Comparison of ENCODE assay signal across 1 cellular context in genomic region chr5:43556607-43556856, GRCh38.
TF ChIP-seq lines count a peak whose summit lies in the region.

No MANE protein-coding gene starts in this region.

TF ChIP-seq in K562, 482 proteins besides CTCF, POLR2A, EP300 and RAD21:
- TF ChIP-seq EGR1 (conservative IDR thresholded peaks at IDR 0.05) (peak; percentile 51; the same call in 1 of the 2 replicates), GABPA (tag; conservative IDR thresholded peaks at IDR 0.05; ENCODE audit: low read depth) (peak; percentile 63; the same call in 1 of the 2 replicates), ELF1 (tag; IDR thresholded peaks at IDR 0.05) (0 out of 2 replicates have a peak, but pooled peaks have one; percentile 34), UBTF (IDR thresholded peaks at IDR 0.05; ENCODE audit: borderline replicate concordance in 1 of 2, low read depth in 2 of 2, low read length in 2 of 2) (0 out of 4 replicates have a peak, but pooled peaks of 1 of the 2 experiments have one; percentile 93), GTF2A2 (tag; IDR thresholded peaks at IDR 0.05) (0 out of 2 replicates have a peak, but pooled peaks have one; percentile 16), TFAP4 (CRISPR knock-in tag; IDR thresholded peaks at IDR 0.05; ENCODE audit: borderline replicate concordance) (peak; percentile 70; the same call in 1 of the 2 replicates), STAG1 (CRISPR knock-in tag; IDR thresholded peaks at IDR 0.05; ENCODE audit: borderline replicate concordance) (peak; percentile 7; the same call in 1 of the 2 replicates), YY1 (IDR thresholded peaks at IDR 0.05; ENCODE audit: borderline replicate concordance in 1 of 3, control insufficient read depth in 1 of 3, extremely low read depth in 1 of 3, insufficient read depth in 3 of 3, insufficient read length in 1 of 3, insufficient replicate concordance in 2 of 3, low read depth in 1 of 3, low read length in 2 of 3) (peak in 1 of 3 experiments; percentile 6), HMGN3 (IDR thresholded peaks at IDR 0.05; ENCODE audit: borderline replicate concordance, extremely low read depth, insufficient read length, low read depth, low read length) (peak; percentile 63), RBM22 (IDR thresholded peaks at IDR 0.05; ENCODE audit: low read depth, low read length, poor library complexity, severe bottlenecking) (peak; percentile 51), ZNF232 (CRISPR knock-in tag; IDR thresholded peaks at IDR 0.05) (0 out of 2 replicates have a peak, but pooled peaks have one; percentile 19), ETV5 (CRISPR knock-in tag; IDR thresholded peaks at IDR 0.05; ENCODE audit: low read depth) (0 out of 2 replicates have a peak, but pooled peaks have one; percentile 32), ZNF76 (CRISPR knock-in tag; IDR thresholded peaks at IDR 0.05; ENCODE audit: borderline replicate concordance) (0 out of 2 replicates have a peak, but pooled peaks have one; percentile 11)
